12 cellular contexts compared by ENCODE assay signal in genomic region chr15:62625421-62626033, GRCh38.
DNase-seq lines count a peak whose midpoint lies in the region; ATAC-seq and TF ChIP-seq lines count a peak whose summit lies in the region.
"Had no signal": no experiment of that assay in that cellular context is flagged by ENCODE, and none has a peak within 500 bp of the region (broad histone marks: within the 10 kb centered on the region; RNA-seq: fewer than 3 reads in every experiment).

No MANE protein-coding gene starts in this region.

- H3K9me3 ChIP-seq in smooth muscle cell (replicated peaks; ENCODE audit: low read depth) = no peaks in the 10 kb centered on the region

- ATAC-seq in activated CD4-positive, CD25-positive, alpha-beta regulatory T cell treated with anti-CD3 and anti-CD28 coated beads, Interleukin-2, amount 50 U/mL, for 24 hours = no peak

- no peaks in the 10 kb centered on the region for H3K36me3 ChIP-seq in smooth muscle cell (ENCODE audit: low read depth)

- peak overlapping the region; percentile 27 for H3K27ac ChIP-seq in caudate nucleus (ENCODE audit: low read depth, low read length)
- H3K27ac ChIP-seq in smooth muscle cell (ENCODE audit: low read depth) = no peak overlapping the region

- no peak overlapping the region for H2AFZ ChIP-seq in smooth muscle cell (ENCODE audit: low read depth)

- H3K79me2 ChIP-seq in smooth muscle cell (ENCODE audit: low read depth) = no peaks in the 10 kb centered on the region

- no peaks in the 10 kb centered on the region for H3K27me3 ChIP-seq in smooth muscle cell (ENCODE audit: low read depth)

- WGBS in smooth muscle cell (ENCODE audit: low lambda C conversion rate) = 74% methylated on average over 9 of the region's 9 CpGs

- no peaks in the 10 kb centered on the region for H3K36me3 Mint-ChIP-seq in type B pancreatic cell

- no peaks in the 10 kb centered on the region for H4K20me1 ChIP-seq in smooth muscle cell (ENCODE audit: low read depth)

- no peak overlapping the region for H3K9ac ChIP-seq in smooth muscle cell (ENCODE audit: low read depth)

- H3K4me1 ChIP-seq in smooth muscle cell (ENCODE audit: low read depth) = no peaks in the 10 kb centered on the region

- H3K27me3 Mint-ChIP-seq in type B pancreatic cell = no peaks in the 10 kb centered on the region

- peak overlapping the region; percentile 53 for H3K4me3 Mint-ChIP-seq in type B pancreatic cell
- H3K4me3 Mint-ChIP-seq: activated CD4-positive, alpha-beta T cell treated with anti-CD3 and anti-CD28 coated beads, Interleukin-2, amount 10 ng/mL, durations not matched to agents 24 days and 14 days; stimulated activated naive CD8-positive, alpha-beta T cell treated with anti-CD3 and anti-CD28 coated beads, Interleukin-15, Interleukin-2, amounts not matched to agents 100 ng/mL and 50 ng/mL, for 24 hours had no signal

- TF ChIP-seq CTCF in type B pancreatic cell (conservative IDR thresholded peaks at IDR 0.05) (no peak), smooth muscle cell (IDR thresholded peaks at IDR 0.05; ENCODE audit: borderline replicate concordance, insufficient read depth, poor library complexity, severe bottlenecking) (no peak)

- H3K4me3 ChIP-seq in smooth muscle cell = no peak overlapping the region

- no peaks in the 10 kb centered on the region for H3K9me3 Mint-ChIP-seq in type B pancreatic cell
- H3K9me3 Mint-ChIP-seq: activated CD4-positive, alpha-beta T cell treated with anti-CD3 and anti-CD28 coated beads, Interleukin-2, amount 10 ng/mL, durations not matched to agents 24 days and 14 days; stimulated activated naive CD8-positive, alpha-beta T cell treated with anti-CD3 and anti-CD28 coated beads, Interleukin-15, Interleukin-2, amounts not matched to agents 100 ng/mL and 50 ng/mL, for 24 hours had no signal

- peaks cover 38% of the 10 kb centered on the region for H3K4me1 Mint-ChIP-seq in type B pancreatic cell (ENCODE audit: unreplicated experiment)

- H3F3A ChIP-seq in smooth muscle cell (ENCODE audit: low read depth) = no peaks in the 10 kb centered on the region

- DNase-seq in NCI-H82 (lab: John Stamatoyannopoulos, UW) (peak; percentile 43), NCI-H82 treated with DMSO at 0.1 percent for 48 hours (lab: John Stamatoyannopoulos, UW; ENCODE audit: unreplicated experiment) (no peak), caudate nucleus (lab: John Stamatoyannopoulos, UW) (peak in 1 of 61 donors; percentile 19), middle frontal gyrus (ENCODE audit: extremely low spot score, low spot score) (peak; percentile 17), type B pancreatic cell (ENCODE audit: extremely low spot score, unreplicated experiment) (no peak), smooth muscle cell (lab: John Stamatoyannopoulos, UW; ENCODE audit: unreplicated experiment) (no peak), NCI-H526 (lab: John Stamatoyannopoulos, UW) (no peak)
- DNase-seq: activated CD4-positive, alpha-beta T cell treated with anti-CD3 and anti-CD28 coated beads, Interleukin-2, amount 10 ng/mL, durations not matched to agents 24 days and 14 days; activated gamma-delta T cell treated with Interleukin-2 at 50 U/mL for 16 hours; occipital lobe had no signal

- no peak overlapping the region for H3K4me2 ChIP-seq in smooth muscle cell

- H3K27ac Mint-ChIP-seq in type B pancreatic cell = peak overlapping the region; percentile 42
- H3K27ac Mint-ChIP-seq: activated CD4-positive, alpha-beta T cell treated with anti-CD3 and anti-CD28 coated beads, Interleukin-2, amount 10 ng/mL, durations not matched to agents 24 days and 14 days; stimulated activated naive CD8-positive, alpha-beta T cell treated with anti-CD3 and anti-CD28 coated beads, Interleukin-15, Interleukin-2, amounts not matched to agents 100 ng/mL and 50 ng/mL, for 24 hours had no signal

Comparison
In these comparisons a context has a peak if more than half of its experiments do, and no peak if none do; other contexts are left out.
1. DNase-seq: peak in NCI-H82 (single experiment) and middle frontal gyrus (single experiment); none in NCI-H82 treated with DMSO at 0.1 percent for 48 hours (single experiment), type B pancreatic cell (single experiment), smooth muscle cell (single experiment) and NCI-H526 (0 of 2).